In the genomic region with DNA sequence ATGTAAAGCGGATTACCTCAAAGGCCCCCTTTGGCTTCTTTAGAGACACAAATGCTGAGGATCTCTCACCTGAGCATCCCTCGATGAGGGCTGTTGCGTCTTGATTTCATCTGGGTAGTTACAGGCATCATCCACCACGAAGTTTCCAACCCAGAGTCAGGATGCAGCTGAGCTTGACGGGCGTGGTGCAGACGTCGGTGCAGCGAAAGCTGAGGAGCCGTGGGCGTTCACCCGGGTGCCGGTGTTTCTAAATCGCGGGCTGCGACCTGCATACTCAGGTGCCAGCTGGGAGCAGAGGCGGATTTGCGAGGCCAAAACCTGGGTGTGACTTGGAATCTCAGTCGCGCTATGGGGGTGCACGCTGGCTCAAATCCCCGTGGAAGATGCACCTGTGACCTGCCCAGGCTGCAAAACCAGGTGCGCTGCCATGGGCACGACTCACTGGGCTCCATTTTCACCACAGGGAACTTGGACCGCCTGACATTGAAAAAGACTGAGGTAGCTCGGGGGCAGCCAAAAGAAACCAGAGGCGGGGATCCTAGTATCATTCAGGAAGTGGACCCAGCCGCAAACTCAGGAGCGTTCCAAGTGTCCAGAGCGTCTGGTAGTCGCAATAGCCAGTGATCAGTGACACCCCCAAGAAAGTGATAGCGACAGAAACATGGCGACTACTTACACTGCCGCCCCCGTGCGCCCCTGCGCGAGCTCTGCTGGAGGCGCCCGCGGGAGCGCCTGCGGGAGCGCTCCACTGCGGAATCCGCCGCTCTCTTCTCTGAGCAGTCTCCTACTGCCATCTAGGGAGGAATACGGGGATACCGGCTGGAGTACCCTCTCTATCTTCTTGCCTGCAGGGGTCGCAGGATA, we compare ENCODE assay signal across 1 cellular context.
A peak's percentile ranks its signal among the peaks of the same experiment; 100 is the strongest.
TF ChIP-seq lines count a peak whose summit lies in the region.

No MANE protein-coding gene starts in this region.

TF ChIP-seq in endothelial cell of umbilical vein, 7 proteins besides CTCF, POLR2A, EP300 and RAD21:
- TF ChIP-seq EZH2 (IDR thresholded peaks at IDR 0.05; ENCODE audit: borderline replicate concordance, low read depth, low read length, severe bottlenecking) (peak; percentile 65), GATA2 (IDR thresholded peaks at IDR 0.05; ENCODE audit: insufficient read depth, insufficient read length, low read depth, low read length) (no peak), FOS (IDR thresholded peaks at IDR 0.05; ENCODE audit: borderline replicate concordance, insufficient read depth, low read length) (peak; percentile 92), JUN (IDR thresholded peaks at IDR 0.05; ENCODE audit: borderline replicate concordance, insufficient read depth, insufficient read length, low read depth) (no peak), MYC (IDR thresholded peaks at IDR 0.05; ENCODE audit: low read depth, low read length) (no peak), POLR2AphosphoS5 (IDR thresholded peaks at IDR 0.05; ENCODE audit: insufficient read depth, low read depth, low read length) (peak; percentile 28)
- TF ChIP-seq, protein P1, sequence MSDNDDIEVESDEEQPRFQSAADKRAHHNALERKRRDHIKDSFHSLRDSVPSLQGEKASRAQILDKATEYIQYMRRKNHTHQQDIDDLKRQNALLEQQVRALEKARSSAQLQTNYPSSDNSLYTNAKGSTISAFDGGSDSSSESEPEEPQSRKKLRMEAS (IDR thresholded peaks at IDR 0.05; ENCODE audit: insufficient read depth, insufficient read length) = no peak
